ENCODE assay signal across 36 cellular contexts in the genomic region with DNA sequence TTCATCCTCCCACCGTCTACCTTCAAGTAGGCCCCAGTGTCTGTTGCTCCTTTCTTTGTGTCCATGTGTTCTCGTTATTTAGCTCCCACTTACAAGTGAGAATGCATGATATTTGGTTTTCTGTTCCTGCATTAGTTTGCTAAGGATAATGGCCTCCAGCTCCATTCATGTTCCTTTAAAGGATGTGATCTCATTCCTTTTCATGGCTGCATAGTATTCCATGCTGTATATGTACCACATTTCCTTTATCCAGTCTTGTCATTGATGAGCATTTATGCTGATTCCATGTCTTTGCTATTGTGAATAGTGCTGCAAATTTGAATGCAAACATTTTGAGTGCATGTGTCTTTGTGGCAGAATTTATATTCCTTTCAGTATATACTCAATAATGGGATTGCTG.
A peak's percentile ranks its signal among the peaks of the same experiment; 100 is the strongest.
DNase-seq lines count a peak whose midpoint lies in the region; ATAC-seq, FAIRE-seq and TF ChIP-seq lines count a peak whose summit lies in the region.
"Had no signal": no experiment of that assay in that cellular context is flagged by ENCODE, and none has a peak within 500 bp of the region (broad histone marks: within the 10 kb centered on the region; RNA-seq: fewer than 3 reads in every experiment).

No MANE protein-coding gene starts in this region.

- CTCF ChIA-PET in HEK293 (lab: Yijun Ruan, JAX) = no interaction called here
- CTCF ChIA-PET in WTC11 (lab: Charles Lee) = no interaction called here
- CTCF ChIA-PET in K562 (lab: Yijun Ruan, JAX; ENCODE audit: low intra/inter-chr PET ratio) = no interaction called here

- H3K9me3 ChIP-seq in HEK293 (ENCODE audit: control insufficient read depth, insufficient read depth, low read depth, low read length) (no peaks in the 10 kb centered on the region), K562 (replicated peaks; ENCODE audit: control insufficient read depth, insufficient read depth, low read depth, low read length) (no peaks in the 10 kb centered on the region)
- H3K9me3 ChIP-seq: BE2C had no signal

- H2AFZ ChIP-seq in K562 (ENCODE audit: low read depth, low read length) = no peak overlapping the region

- H3K4me3 Mint-ChIP-seq in WTC11 = no peak overlapping the region
- H3K4me3 Mint-ChIP-seq in activated T-helper 2 cell treated with anti-CD3 and anti-CD28 coated beads, Interferon-gamma antibody, Interleukin-2, Interleukin-4, amounts not matched to agents 10 μg/mL and 5 μg/mL and 100 μg/mL, durations not matched to agents 14 hours and 24 hours and 36 hours (ENCODE audit: low read depth) = no peak overlapping the region
- H3K4me3 Mint-ChIP-seq: B cell; CD14-positive monocyte; CD4-positive, alpha-beta memory T cell; CD4-positive, alpha-beta T cell; CD4-positive, CD25-positive, alpha-beta regulatory T cell; CD8-positive, alpha-beta memory T cell; CD8-positive, alpha-beta T cell had no signal

- peaks cover 54% of the 10 kb centered on the region for H3K9me3 Mint-ChIP-seq in WTC11
- H3K9me3 Mint-ChIP-seq in activated T-helper 2 cell treated with anti-CD3 and anti-CD28 coated beads, Interferon-gamma antibody, Interleukin-2, Interleukin-4, amounts not matched to agents 10 μg/mL and 5 μg/mL and 100 μg/mL, durations not matched to agents 14 hours and 24 hours and 36 hours = peaks cover 23% of the 10 kb centered on the region

- no peak overlapping the region for H3K9ac ChIP-seq in K562 (ENCODE audit: insufficient read depth in 1 of 2, low read depth in 2 of 2, low read length in 2 of 2)
- H3K9ac ChIP-seq: BLaER1; BLaER1 treated with 17β-estradiol and CSF1 and Interleukin-3, amounts not matched to agents 10 nM and 100 nM had no signal

- no peak for TF ChIP-seq EP300 in K562 (IDR thresholded peaks at IDR 0.05; ENCODE audit: low read length)

- no peaks in the 10 kb centered on the region for H3K4me1 ChIP-seq in HEK293 (ENCODE audit: control insufficient read depth, insufficient read depth, low read length)
- no peaks in the 10 kb centered on the region for H3K4me1 ChIP-seq in K562 (replicated peaks in 1 of 2; ENCODE audit: control insufficient read depth in 2 of 2, insufficient read depth in 2 of 2, low read length in 2 of 2)
- H3K4me1 ChIP-seq: A549; BE2C; BLaER1; BLaER1 treated with 17β-estradiol and CSF1 and Interleukin-3, amounts not matched to agents 10 nM and 100 nM; Caco-2 had no signal

- no peak for TF ChIP-seq CTCF in HEK293 (tag by site-specific recombination; IDR thresholded peaks at IDR 0.05)
- no peak for TF ChIP-seq CTCF in WTC11 (IDR thresholded peaks at IDR 0.05)
- TF ChIP-seq CTCF in K562 (IDR thresholded peaks at IDR 0.05 in 2 of 3, conservative IDR thresholded peaks at IDR 0.05 in 1 of 3; ENCODE audit: insufficient read depth in 2 of 3, low read depth in 1 of 3, low read length in 3 of 3) = no peak

- H3K4me1 Mint-ChIP-seq in WTC11 = no peaks in the 10 kb centered on the region
- no peaks in the 10 kb centered on the region for H3K4me1 Mint-ChIP-seq in activated T-helper 2 cell treated with anti-CD3 and anti-CD28 coated beads, Interferon-gamma antibody, Interleukin-2, Interleukin-4, amounts not matched to agents 10 μg/mL and 5 μg/mL and 100 μg/mL, durations not matched to agents 14 hours and 24 hours and 36 hours (ENCODE audit: low read depth)
- H3K4me1 Mint-ChIP-seq: B cell; CD14-positive monocyte; CD4-positive, alpha-beta memory T cell; CD4-positive, CD25-positive, alpha-beta regulatory T cell; CD8-positive, alpha-beta memory T cell had no signal

- H3K4me3 ChIP-seq in HEK293 (ENCODE audit: low read depth, low read length) (no peak overlapping the region), K562 (no peak overlapping the region)
- H3K4me3 ChIP-seq: A549; BLaER1; BLaER1 treated with 17β-estradiol and CSF1 and Interleukin-3, amounts not matched to agents 10 nM and 100 nM had no signal

- H4K20me1 ChIP-seq in K562 (replicated peaks; ENCODE audit: control insufficient read depth, insufficient read depth, low read length) = no peaks in the 10 kb centered on the region
- H4K20me1 ChIP-seq: BLaER1; BLaER1 treated with 17β-estradiol and CSF1 and Interleukin-3, amounts not matched to agents 10 nM and 100 nM had no signal

- no peak overlapping the region for H3K27ac ChIP-seq in HEK293 (ENCODE audit: extremely low read depth, low read depth, low read length)
- H3K27ac ChIP-seq in K562 (ENCODE audit: extremely low read depth, low read depth, low read length) = no peak overlapping the region
- H3K27ac ChIP-seq: 22Rv1; A549; BLaER1; BLaER1 treated with 17β-estradiol and CSF1 and Interleukin-3, amounts not matched to agents 10 nM and 100 nM; C4-2B had no signal

- in situ Hi-C loops in K562 (cut with MboI) = no loop called here

- no peak for DNase-seq in HTR-8/SVneo (ENCODE audit: insufficient read length, low spot score)
- no peak for DNase-seq in WTC11 (ENCODE audit: low spot score)
- DNase-seq in K562 (ENCODE audit: extremely low read depth in 1 of 4, low spot score in 3 of 4) = no peak
- no peak for DNase-seq in NCI-H345 (lab: John Stamatoyannopoulos, UW)
- DNase-seq in DMS79 (lab: John Stamatoyannopoulos, UW) = no peak
- DNase-seq in cerebellar cortex (ENCODE audit: low spot score) = no peak
- no peak for DNase-seq in activated T-helper 2 cell treated with anti-CD3 and anti-CD28 coated beads, Interferon-gamma antibody, Interleukin-2, Interleukin-4, amounts not matched to agents 10 μg/mL and 5 μg/mL and 100 μg/mL, durations not matched to agents 14 hours and 24 hours and 36 hours (ENCODE audit: low spot score)
- DNase-seq: 8988T; ACHN; AML-193; BE2C; C1 segment of cervical spinal cord; Caco-2; Calu3; CD4-positive, alpha-beta memory T cell; CD4-positive, alpha-beta T cell; CD4-positive, CD25-positive, alpha-beta regulatory T cell; CD8-positive, alpha-beta memory T cell; CD8-positive, alpha-beta T cell; COR-L47; DMS 273 treated with DMSO at 0.1 percent for 48 hours; DMS153; DMS53; DMS79 treated with DMSO at 0.1 percent for 48 hours; DND-41; EL had no signal

- peaks cover 3% of the 10 kb centered on the region; the same call in 1 of the 2 replicates for H3K27me3 Mint-ChIP-seq in WTC11 (ENCODE audit: low read depth)
- peaks cover 3% of the 10 kb centered on the region for H3K27me3 Mint-ChIP-seq in activated T-helper 2 cell treated with anti-CD3 and anti-CD28 coated beads, Interferon-gamma antibody, Interleukin-2, Interleukin-4, amounts not matched to agents 10 μg/mL and 5 μg/mL and 100 μg/mL, durations not matched to agents 14 hours and 24 hours and 36 hours (ENCODE audit: low read depth)
- H3K27me3 Mint-ChIP-seq: CD4-positive, alpha-beta T cell; CD4-positive, CD25-positive, alpha-beta regulatory T cell had no signal

- no peaks in the 10 kb centered on the region for H3K27me3 ChIP-seq in K562 (ENCODE audit: control insufficient read depth in 2 of 2, insufficient read depth in 2 of 2, low read length in 2 of 2)
- H3K27me3 ChIP-seq: BE2C; BLaER1; BLaER1 treated with 17β-estradiol and CSF1 and Interleukin-3, amounts not matched to agents 10 nM and 100 nM had no signal

- H3K4me2 ChIP-seq in K562 (ENCODE audit: insufficient read depth, low read length) = no peak overlapping the region
- H3K4me2 ChIP-seq: A549; BLaER1; BLaER1 treated with 17β-estradiol and CSF1 and Interleukin-3, amounts not matched to agents 10 nM and 100 nM had no signal

- no peak for ATAC-seq in WTC11
- ATAC-seq in K562 = no peak
- ATAC-seq: A549; CD8-positive, alpha-beta T cell had no signal

- no peak for TF ChIP-seq POLR2A in K562 (conservative IDR thresholded peaks at IDR 0.05)

- no TSS peak for BruUV-seq in K562 (replicated peaks; lab: Mats Ljungman, UMichigan)

- H3K36me3 Mint-ChIP-seq in WTC11 = peaks cover 48% of the 10 kb centered on the region
- H3K36me3 Mint-ChIP-seq in activated T-helper 2 cell treated with anti-CD3 and anti-CD28 coated beads, Interferon-gamma antibody, Interleukin-2, Interleukin-4, amounts not matched to agents 10 μg/mL and 5 μg/mL and 100 μg/mL, durations not matched to agents 14 hours and 24 hours and 36 hours (ENCODE audit: low read depth) = no peaks in the 10 kb centered on the region
- H3K36me3 Mint-ChIP-seq: CD14-positive monocyte; CD4-positive, CD25-positive, alpha-beta regulatory T cell; CD8-positive, alpha-beta T cell had no signal

- intact Hi-C loops in K562 (cut with micrococcal nuclease) = no loop called here
- intact Hi-C loops in activated T-helper 2 cell treated with anti-CD3 and anti-CD28 coated beads, Interferon-gamma antibody, Interleukin-2, Interleukin-4, amounts not matched to agents 10 μg/mL and 5 μg/mL and 100 μg/mL, durations not matched to agents 14 hours and 24 hours and 36 hours (cut with micrococcal nuclease) = no loop called here

- TF ChIP-seq RAD21 in K562 (CRISPR knock-in tag; conservative IDR thresholded peaks at IDR 0.05 in 1 of 2, IDR thresholded peaks at IDR 0.05 in 1 of 2) = no peak

- H3K79me2 ChIP-seq in K562 (ENCODE audit: control insufficient read depth, insufficient read depth, low read length) = no peaks in the 10 kb centered on the region

- H3K9me1 ChIP-seq in K562 (ENCODE audit: control insufficient read depth, insufficient read depth, low read length) = no peaks in the 10 kb centered on the region

- H3K36me3 ChIP-seq in HEK293 (ENCODE audit: control insufficient read depth in 2 of 2, insufficient read depth in 1 of 2, low read length in 2 of 2) = no peaks in the 10 kb centered on the region
- no peaks in the 10 kb centered on the region for H3K36me3 ChIP-seq in K562 (ENCODE audit: control insufficient read depth, insufficient read depth, low read length)
- H3K36me3 ChIP-seq: BE2C, BLaER1 had no signal

- peak; percentile 74 for FAIRE-seq in HTR-8/SVneo (lab: Jason Lieb, UNC)
- FAIRE-seq in K562 (lab: Jason Lieb, UNC) = no peak
- FAIRE-seq: A204.1, A549, D721Med had no signal

- WGBS in K562 (ENCODE audit: insufficient coverage, low coverage, missing lambda C conversion rate) = 0% methylated on average over 2 of the region's 2 CpGs

- POLR2A ChIA-PET in HEK293 (lab: Yijun Ruan, JAX) (no interaction called here), WTC11 (lab: Charles Lee) (no interaction called here), K562 (lab: Yijun Ruan, JAX) (no interaction called here)

- no peak overlapping the region for H3K27ac Mint-ChIP-seq in WTC11
- no peak overlapping the region for H3K27ac Mint-ChIP-seq in activated T-helper 2 cell treated with anti-CD3 and anti-CD28 coated beads, Interferon-gamma antibody, Interleukin-2, Interleukin-4, amounts not matched to agents 10 μg/mL and 5 μg/mL and 100 μg/mL, durations not matched to agents 14 hours and 24 hours and 36 hours
- H3K27ac Mint-ChIP-seq: B cell; CD14-positive monocyte; CD4-positive, alpha-beta T cell; CD4-positive, CD25-positive, alpha-beta regulatory T cell; CD8-positive, alpha-beta T cell had no signal

TF ChIP-seq in HEK293, 187 proteins besides CTCF, POLR2A, EP300 and RAD21:
- peak; percentile 67 for TF ChIP-seq ZNF146 (tag by site-specific recombination; IDR thresholded peaks at IDR 0.05)
- no peak for TF ChIP-seq ZBTB21 (tag by site-specific recombination; IDR thresholded peaks at IDR 0.05)

TF ChIP-seq in WTC11, 78 proteins besides CTCF, POLR2A, EP300 and RAD21:
- TF ChIP-seq GTF2I (CRISPR knock-in tag; conservative IDR thresholded peaks at IDR 0.05) (0 out of 2 replicates have a peak, but pooled peaks have one; percentile 21), ZNF121 (CRISPR knock-in tag; IDR thresholded peaks at IDR 0.05) (no peak)

TF ChIP-seq in K562, 482 proteins besides CTCF, POLR2A, EP300 and RAD21 (continues in another document):
- no peak for TF ChIP-seq YBX1 (IDR thresholded peaks at IDR 0.05)
- TF ChIP-seq ZNF146 (CRISPR knock-in tag; IDR thresholded peaks at IDR 0.05; ENCODE audit: unreplicated experiment) = peak; percentile 80
- no peak for TF ChIP-seq ETV1 (tag; conservative IDR thresholded peaks at IDR 0.05; ENCODE audit: low read depth)
